In genomic region chr16:35011-35775, GRCh38 we compare ENCODE assay signal across 12 cellular contexts. TPM values are rescaled to one million over a fixed set of nuclear protein-coding genes. Genes with fewer than 3 reads are reported as not detected.
DNase-seq lines count a peak whose midpoint lies in the region; ATAC-seq and TF ChIP-seq lines count a peak whose summit lies in the region.
"Had no signal": no experiment of that assay in that cellular context is flagged by ENCODE, and none has a peak within 500 bp of the region (broad histone marks: within the 10 kb centered on the region; RNA-seq: fewer than 3 reads in every experiment).

No MANE protein-coding gene starts in this region.

- peaks cover 22% of the 10 kb centered on the region for H3K36me3 Mint-ChIP-seq in stimulated activated naive CD8-positive, alpha-beta T cell treated with anti-CD3 and anti-CD28 coated beads, Interleukin-15, Interleukin-2, amounts not matched to agents 100 ng/mL and 50 ng/mL, for 24 hours (ENCODE audit: low read depth)

- no peak overlapping the region for H3K27ac Mint-ChIP-seq in stimulated activated naive CD8-positive, alpha-beta T cell treated with anti-CD3 and anti-CD28 coated beads, Interleukin-15, Interleukin-2, amounts not matched to agents 100 ng/mL and 50 ng/mL, for 24 hours

- H4K20me1 ChIP-seq in OCI-LY7 (ENCODE audit: insufficient read depth, low read length), result no peaks in the 10 kb centered on the region

- no TSS peak for BruUV-seq in OCI-LY7 (replicated peaks; lab: Mats Ljungman, UMichigan)

- ATAC-seq in HG03159 (IDR thresholded peaks at IDR 0.05; ENCODE audit: unreplicated experiment), result no peak
- ATAC-seq: activated CD4-positive, CD25-positive, alpha-beta regulatory T cell treated with anti-CD3 and anti-CD28 coated beads, Interleukin-2, amount 50 U/mL, for 24 hours had no signal

- no peaks in the 10 kb centered on the region for H3K36me3 ChIP-seq in cardiac muscle cell
- H3K36me3 ChIP-seq in left ventricle myocardium inferior, result no peaks in the 10 kb centered on the region
- peaks cover 62% of the 10 kb centered on the region for H3K36me3 ChIP-seq in OCI-LY7 (ENCODE audit: insufficient read depth, low read length)
- H3K36me3 ChIP-seq in uterus, result no peaks in the 10 kb centered on the region

- peaks cover 45% of the 10 kb centered on the region for H3K4me1 Mint-ChIP-seq in stimulated activated naive CD8-positive, alpha-beta T cell treated with anti-CD3 and anti-CD28 coated beads, Interleukin-15, Interleukin-2, amounts not matched to agents 100 ng/mL and 50 ng/mL, for 24 hours (ENCODE audit: low read depth)

- H3K27me3 ChIP-seq in cardiac muscle cell (no peaks in the 10 kb centered on the region), left ventricle myocardium inferior (ENCODE audit: low read depth) (no peaks in the 10 kb centered on the region), uterus (no peaks in the 10 kb centered on the region)

- TF ChIP-seq POLR2A in uterus (IDR thresholded peaks at IDR 0.05), result no peak

- no peak overlapping the region for H2AFZ ChIP-seq in OCI-LY7 (ENCODE audit: low read length)

- TF ChIP-seq CTCF in cardiac muscle cell (IDR thresholded peaks at IDR 0.05; ENCODE audit: low read depth, low read length), result no peak
- no peak for TF ChIP-seq CTCF in left ventricle myocardium inferior (IDR thresholded peaks at IDR 0.05; ENCODE audit: borderline replicate concordance)
- no peak for TF ChIP-seq CTCF in OCI-LY7 (conservative IDR thresholded peaks at IDR 0.05; ENCODE audit: low read length)
- no peak for TF ChIP-seq CTCF in uterus (IDR thresholded peaks at IDR 0.05)

- POLR2A ChIA-PET in OCI-LY7 (lab: Charles Lee), result no interaction called here

- H3K27ac ChIP-seq in cardiac muscle cell (peak overlapping the region; percentile 19), left ventricle myocardium inferior (replicated peaks) (no peak overlapping the region), OCI-LY7 (ENCODE audit: low read depth, low read length, poor library complexity, severe bottlenecking) (peak overlapping the region; percentile 21), uterus (no peak overlapping the region)

- DNase-seq in cardiac muscle cell (ENCODE audit: low read depth in 1 of 2, low spot score in 1 of 2) (no peak), left ventricle myocardium inferior (no peak), OCI-LY7 (ENCODE audit: low spot score) (peak; percentile 37), islet precursor cell (peak; percentile 55), NCI-H1417 (lab: John Stamatoyannopoulos, UW) (no peak), uterus (no peak)
- DNase-seq: activated naive CD4-positive, alpha-beta T cell treated with Interleukin-2 at 50 U/mL for 16 hours; NCI-H1092 treated with DMSO at 0.1 percent for 48 hours; stimulated activated naive CD4-positive, alpha-beta T cell treated with Interleukin-2 at 50 U/mL for 16 hours had no signal

- H3K9me3 ChIP-seq in cardiac muscle cell (ENCODE audit: low read depth) (no peaks in the 10 kb centered on the region), left ventricle myocardium inferior (replicated peaks) (no peaks in the 10 kb centered on the region), OCI-LY7 (ENCODE audit: low read length) (no peaks in the 10 kb centered on the region), uterus (no peaks in the 10 kb centered on the region)

- H3K4me2 ChIP-seq in OCI-LY7 (ENCODE audit: low read length), result no peak overlapping the region

- H3K79me2 ChIP-seq in OCI-LY7 (ENCODE audit: insufficient read depth, low read depth, low read length), result peaks cover 6% of the 10 kb centered on the region; the same call in 1 of the 2 replicates

- H3K27me3 Mint-ChIP-seq in stimulated activated naive CD8-positive, alpha-beta T cell treated with anti-CD3 and anti-CD28 coated beads, Interleukin-15, Interleukin-2, amounts not matched to agents 100 ng/mL and 50 ng/mL, for 24 hours, result no peaks in the 10 kb centered on the region

- no peaks in the 10 kb centered on the region for H3K9me3 Mint-ChIP-seq in stimulated activated naive CD8-positive, alpha-beta T cell treated with anti-CD3 and anti-CD28 coated beads, Interleukin-15, Interleukin-2, amounts not matched to agents 100 ng/mL and 50 ng/mL, for 24 hours

- intact Hi-C loops in left ventricle myocardium inferior (cut with micrococcal nuclease) (no loop called here), OCI-LY7 (cut with micrococcal nuclease; ENCODE audit: unreplicated experiment) (no loop called here), uterus (cut with DNase I; ENCODE audit: low total_unique reads) (no loop called here)

- H3K9me2 ChIP-seq in OCI-LY7 (ENCODE audit: insufficient read depth, low read length), result no peaks in the 10 kb centered on the region

- CTCF ChIA-PET in OCI-LY7 (lab: Charles Lee; ENCODE audit: unreplicated experiment), result no interaction called here

- H3K4me1 ChIP-seq in cardiac muscle cell (ENCODE audit: low read depth), result peaks cover 8% of the 10 kb centered on the region
- peaks cover 6% of the 10 kb centered on the region for H3K4me1 ChIP-seq in left ventricle myocardium inferior
- H3K4me1 ChIP-seq in OCI-LY7 (ENCODE audit: insufficient read depth, low read length, poor library complexity, severe bottlenecking), result peaks cover 28% of the 10 kb centered on the region
- H3K4me1 ChIP-seq in uterus, result no peaks in the 10 kb centered on the region

- no peak overlapping the region for H3K4me3 ChIP-seq in cardiac muscle cell
- H3K4me3 ChIP-seq in left ventricle myocardium inferior, result no peak overlapping the region
- H3K4me3 ChIP-seq in OCI-LY7 (ENCODE audit: low read depth, low read length, poor library complexity, severe bottlenecking), result no peak overlapping the region
- no peak overlapping the region for H3K4me3 ChIP-seq in uterus

- H3K4me3 Mint-ChIP-seq in stimulated activated naive CD8-positive, alpha-beta T cell treated with anti-CD3 and anti-CD28 coated beads, Interleukin-15, Interleukin-2, amounts not matched to agents 100 ng/mL and 50 ng/mL, for 24 hours, result peak overlapping the region; percentile 4

RNA-seq across cellular contexts. Expression of gene POLR3K, which starts 18.2 kb away (rescaled TPM):
- total RNA-seq in cardiac muscle cell, result 6.7 and 7.1 TPM in 2 replicates
- 28.7 and 29.6 TPM in 2 replicates for polyA plus RNA-seq in cardiac muscle cell
- total RNA-seq in left ventricle myocardium inferior, result 11.7 TPM
- total RNA-seq in OCI-LY7 (2014; rRNA removed; shearing (Covaris generic)), result 26.2 and 28.6 TPM in 2 replicates
- 73.6 and 74.1 TPM in 2 replicates for total RNA-seq in OCI-LY7 (2022)
- total RNA-seq in uterus, result 10 to 100 TPM in 1 of 4 donors, 1 to 10 TPM in 2, under 1 TPM in 1; 0.51 to 12.3 (median 4.0) TPM

RNA-seq across cellular contexts. Expression of gene SNRNP25, which starts 18.4 kb away (rescaled TPM):
- total RNA-seq in cardiac muscle cell (44.7 and 70.3 TPM in 2 replicates), left ventricle myocardium inferior (71.2 TPM), OCI-LY7 (2022) (63.0 and 68.3 TPM in 2 replicates), uterus (10 to 100 TPM in 3 of 4 donors, 1 to 10 TPM in 1; 8.0 to 38.4 (median 21.6) TPM)
- 94.2 and 123 TPM in 2 replicates for polyA plus RNA-seq in cardiac muscle cell
- 61.4 and 68.1 TPM in 2 replicates for total RNA-seq in OCI-LY7 (2014; rRNA removed; shearing (Covaris generic))

RNA-seq across cellular contexts. Expression of gene RHBDF1, which starts 37.2 kb away (rescaled TPM):
- 27.2 and 28.2 TPM in 2 replicates for total RNA-seq in cardiac muscle cell
- polyA plus RNA-seq in cardiac muscle cell, result 27.9 and 38.2 TPM in 2 replicates
- 24.4 TPM for total RNA-seq in left ventricle myocardium inferior
- total RNA-seq in OCI-LY7 (2014; rRNA removed; shearing (Covaris generic)), result 0.10 and 0.13 TPM in 2 replicates
- total RNA-seq in OCI-LY7 (2022), result 0.66 and 0.68 TPM in 2 replicates
- 10 to 100 TPM; 14.7 to 79.0 (median 31.1) TPM for total RNA-seq in uterus

RNA-seq across cellular contexts. Expression of gene MPG, which starts 42.8 kb away (rescaled TPM):
- total RNA-seq in cardiac muscle cell, result 90.2 and 135 TPM in 2 replicates
- polyA plus RNA-seq in cardiac muscle cell, result 78.2 and 93.7 TPM in 2 replicates
- 44.5 TPM for total RNA-seq in left ventricle myocardium inferior
- 119 and 126 TPM in 2 replicates for total RNA-seq in OCI-LY7 (2014; rRNA removed; shearing (Covaris generic))
- total RNA-seq in OCI-LY7 (2022), result 54.2 and 58.1 TPM in 2 replicates
- total RNA-seq in uterus, result 100 to 1,000 TPM in 1 of 4 donors, 10 to 100 TPM in 3; 35.7 to 305 (median 63.7) TPM

Comparison
In these comparisons a context has a peak if more than half of its experiments do, and no peak if none do; other contexts are left out.
1. H3K27ac ChIP-seq: peak in cardiac muscle cell (single experiment) and OCI-LY7 (single experiment); none in left ventricle myocardium inferior (single experiment) and uterus (0 of 2).
2. DNase-seq: peak in OCI-LY7 (single experiment) and islet precursor cell (single experiment); none in cardiac muscle cell (0 of 2), left ventricle myocardium inferior (single experiment), NCI-H1417 (0 of 3) and uterus (0 of 2).
3. RNA of gene RHBDF1, which starts 37.2 kb away (total RNA-seq): 14.7 to 79.0 TPM in uterus, 27.2 to 28.2 TPM in cardiac muscle cell and 24.4 TPM in left ventricle myocardium inferior (single experiment); 0.10 to 0.68 TPM in OCI-LY7; every median in the first group is over 4 times any median in the second.